In the genomic region with DNA sequence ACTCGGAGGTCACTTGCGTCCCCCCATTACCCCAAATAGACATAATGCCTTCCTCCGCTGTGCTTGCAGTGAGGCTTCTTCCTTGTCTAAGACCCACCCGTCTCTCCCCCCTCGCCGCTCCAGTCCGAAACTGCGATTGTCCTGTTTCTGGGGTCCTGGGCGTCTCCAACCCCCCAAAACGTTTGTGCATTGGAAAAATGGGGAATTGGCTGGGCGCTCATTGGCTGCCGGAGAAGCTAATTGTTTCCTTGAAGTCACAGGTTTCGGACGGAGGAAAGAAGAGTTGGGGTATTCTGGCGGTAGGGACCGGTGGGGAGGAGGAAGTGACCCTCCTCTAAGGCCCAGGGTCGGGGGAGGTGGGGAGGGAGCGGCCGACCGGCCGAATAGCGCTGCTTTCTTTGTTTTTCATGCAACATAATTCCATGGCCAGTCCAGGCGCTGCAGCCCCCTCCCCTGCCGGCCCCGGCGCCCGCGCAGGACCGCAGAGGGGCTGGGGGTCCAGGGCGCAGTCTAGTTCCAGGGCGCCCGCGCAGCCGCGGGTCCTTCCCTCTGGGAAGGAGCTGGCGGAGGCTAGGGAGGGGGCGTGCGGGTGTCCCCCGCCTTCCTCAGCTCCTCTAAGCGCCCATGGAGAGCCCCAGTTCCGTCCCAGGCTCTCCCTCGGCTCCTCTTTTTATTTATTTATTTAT, we compare ENCODE assay signal across 11 cellular contexts. TPM values are rescaled to one million over a fixed set of nuclear protein-coding genes. Genes with fewer than 3 reads are reported as not detected.
A peak's percentile ranks its signal among the peaks of the same experiment; 100 is the strongest.
DNase-seq lines count a peak whose midpoint lies in the region; ATAC-seq, FAIRE-seq and TF ChIP-seq lines count a peak whose summit lies in the region.
"Had no signal": no experiment of that assay in that cellular context is flagged by ENCODE, and none has a peak within 500 bp of the region (broad histone marks: within the 10 kb centered on the region; RNA-seq: fewer than 3 reads in every experiment).

No MANE protein-coding gene starts in this region.

- H2BK15ac ChIP-seq in H1 (ENCODE audit: low read length), result peak overlapping the region; percentile 36; the same call in 1 of the 2 replicates

- H3K23ac ChIP-seq in H1 (ENCODE audit: insufficient read length), result no peak overlapping the region

- CTCF ChIA-PET in H1 (lab: Charles Lee; ENCODE audit: partially characterized antibody), result interaction anchor here (0.7 to 2.3 kb wide), 2 partner anchors 11 to 1203 kb away, joined by 3 to 11 read pairs; no protein-coding TSS in a partner anchor

- H3K27me3 ChIP-seq in H1 (replicated peaks in 1 of 4; ENCODE audit: control insufficient read depth in 3 of 4, extremely low read depth in 1 of 4, insufficient read depth in 3 of 4, low read length in 3 of 4) (peaks cover 5 to 27% (median 14%) of the 10 kb centered on the region in 4 experiments; a peak in 6 of 7 replicates), tibial artery (peaks cover 0 to 17% of the 10 kb centered on the region in 2 donors)

- peak overlapping the region; percentile 60; the same call in 1 of the 2 replicates for H2AFZ ChIP-seq in H1 (ENCODE audit: low read length)

- WGBS in H1 (ENCODE audit: extremely low coverage in 1 of 2, insufficient coverage in 1 of 2, insufficient read length in 1 of 2, insufficient replicate concordance in 2 of 2, low coverage in 1 of 2, low lambda C conversion rate in 2 of 2, missing lambda C conversion rate in 1 of 2), 2 experiments, result 11% methylated on average over 42 of the region's 42 CpGs; no CpG with 5 or more reads in 1 of the 2 experiments

- no peak for DNase-seq in activated naive CD4-positive, alpha-beta T cell treated with anti-CD3 and anti-CD28 coated beads, Interleukin-2, amount 50 U/mL, for 72 hours (ENCODE audit: low spot score in 2 of 2)
- DNase-seq in H1 (ENCODE audit: low read depth in 1 of 2, low spot score in 2 of 2) (peak in 1 of 2 experiments; percentile 60), mesothelial cell of epicardium (ENCODE audit: low spot score in 2 of 2, unreplicated experiment in 2 of 2) (no peak), tibial artery (no peak), hypothalamus (lab: John Stamatoyannopoulos, UW) (no peak), left colon (no peak)
- DNase-seq: amniotic stem cell, occipital lobe, SIG-M5 had no signal

- H3K27ac ChIP-seq in H1 (ENCODE audit: low read depth, low read length), result no peak overlapping the region
- no peak overlapping the region for H3K27ac ChIP-seq in tibial artery

- H3K4me1 ChIP-seq in H1 (replicated peaks in 1 of 4; ENCODE audit: control insufficient read depth in 3 of 4, insufficient read depth in 4 of 4, low read length in 3 of 4) (peaks cover 0 to 6% (median 1%) of the 10 kb centered on the region in 4 experiments; a peak in 3 of 7 replicates), tibial artery (peaks cover 0 to 20% (median 15%) of the 10 kb centered on the region in 4 donors)

- H3K18ac ChIP-seq in H1 (ENCODE audit: extremely low read depth, low read length), result no peak overlapping the region; the same call in none of the 2 replicates

- H3K9me3 Mint-ChIP-seq in activated naive CD4-positive, alpha-beta T cell treated with anti-CD3 and anti-CD28 coated beads, Interleukin-2, amount 50 U/mL, for 24 hours, result no peaks in the 10 kb centered on the region
- H3K9me3 Mint-ChIP-seq in activated naive CD4-positive, alpha-beta T cell treated with anti-CD3 and anti-CD28 coated beads, Interleukin-2, amount 50 U/mL, for 72 hours, result no peaks in the 10 kb centered on the region
- no peaks in the 10 kb centered on the region for H3K9me3 Mint-ChIP-seq in mesothelial cell of epicardium

- H2BK12ac ChIP-seq in H1 (ENCODE audit: low read depth, low read length), result no peak overlapping the region

- H3K4me2 ChIP-seq in H1 (ENCODE audit: insufficient read depth in 1 of 2, low read depth in 2 of 2, low read length in 2 of 2), result peak overlapping the region; percentile 78 to 81

- H3K56ac ChIP-seq in H1 (replicated peaks; ENCODE audit: insufficient read length, low read depth, low read length), result no peak overlapping the region

- H3K36me3 ChIP-seq in H1 (ENCODE audit: control insufficient read depth in 2 of 4, insufficient read depth in 4 of 4, low read length in 3 of 4) (no peaks in the 10 kb centered on the region), tibial artery (no peaks in the 10 kb centered on the region)

- no peak overlapping the region for H3K27ac Mint-ChIP-seq in activated naive CD4-positive, alpha-beta T cell treated with anti-CD3 and anti-CD28 coated beads, Interleukin-2, amount 50 U/mL, for 24 hours
- no peak overlapping the region for H3K27ac Mint-ChIP-seq in activated naive CD4-positive, alpha-beta T cell treated with anti-CD3 and anti-CD28 coated beads, Interleukin-2, amount 50 U/mL, for 72 hours
- no peak overlapping the region for H3K27ac Mint-ChIP-seq in mesothelial cell of epicardium

- H4K91ac ChIP-seq in H1 (replicated peaks; ENCODE audit: insufficient read length, low read length), result peak overlapping the region; percentile 22

- no peak for ATAC-seq in activated naive CD4-positive, alpha-beta T cell treated with anti-CD3 and anti-CD28 coated beads, Interleukin-2, amount 50 U/mL, for 72 hours
- ATAC-seq in GM19452 (IDR thresholded peaks at IDR 0.05; ENCODE audit: unreplicated experiment) (no peak), left colon (no peak)

- TF ChIP-seq EP300 in H1 (IDR thresholded peaks at IDR 0.05; ENCODE audit: borderline replicate concordance in 1 of 2, low read depth in 2 of 2, low read length in 2 of 2), result no peak

- peaks cover 8% of the 10 kb centered on the region for H3K27me3 Mint-ChIP-seq in activated naive CD4-positive, alpha-beta T cell treated with anti-CD3 and anti-CD28 coated beads, Interleukin-2, amount 50 U/mL, for 24 hours
- peaks cover 38% of the 10 kb centered on the region for H3K27me3 Mint-ChIP-seq in mesothelial cell of epicardium (ENCODE audit: low read depth)

- H3K36me3 Mint-ChIP-seq in activated naive CD4-positive, alpha-beta T cell treated with anti-CD3 and anti-CD28 coated beads, Interleukin-2, amount 50 U/mL, for 24 hours, result no peaks in the 10 kb centered on the region
- H3K36me3 Mint-ChIP-seq in activated naive CD4-positive, alpha-beta T cell treated with anti-CD3 and anti-CD28 coated beads, Interleukin-2, amount 50 U/mL, for 72 hours, result no peaks in the 10 kb centered on the region
- H3K36me3 Mint-ChIP-seq in mesothelial cell of epicardium, result no peaks in the 10 kb centered on the region

- no peaks in the 10 kb centered on the region for H4K20me1 ChIP-seq in H1 (replicated peaks in 1 of 2; ENCODE audit: control insufficient read depth in 1 of 2, insufficient read depth in 2 of 2, low read length in 2 of 2)

- no peak overlapping the region for H2AK5ac ChIP-seq in H1 (ENCODE audit: low read depth, low read length)

- H3K9me3 ChIP-seq in H1 (ENCODE audit: insufficient read depth in 2 of 2, low read depth in 1 of 2, low read length in 1 of 2) (no peaks in the 10 kb centered on the region), tibial artery (no peaks in the 10 kb centered on the region)

- H2BK20ac ChIP-seq in H1 (ENCODE audit: low read length), result 0 out of 2 replicates have a peak overlapping the region, but pooled peaks have one; percentile 48

- H3K9ac ChIP-seq in H1 (replicated peaks in 1 of 4; ENCODE audit: extremely low read depth in 1 of 4, low read depth in 3 of 4, low read length in 3 of 4), result no peak overlapping the region

- POLR2A ChIA-PET in H1 (lab: Charles Lee; ENCODE audit: partially characterized antibody), result interaction anchor here (0.6 to 3.2 kb wide), 6 partner anchors 10 to 732 kb away, joined by 3 to 10 read pairs (median 3); a partner anchor contains a TSS

- peaks cover 5% of the 10 kb centered on the region for H3K4me1 Mint-ChIP-seq in activated naive CD4-positive, alpha-beta T cell treated with anti-CD3 and anti-CD28 coated beads, Interleukin-2, amount 50 U/mL, for 24 hours
- H3K4me1 Mint-ChIP-seq in mesothelial cell of epicardium, result peaks cover 17% of the 10 kb centered on the region

- no peak overlapping the region for H3K4ac ChIP-seq in H1 (replicated peaks; ENCODE audit: insufficient read length, low read depth, low read length)

- peaks cover 11% of the 10 kb centered on the region; the same call in 1 of the 2 replicates for H3K23me2 ChIP-seq in H1 (ENCODE audit: low read depth, low read length)

- peak overlapping the region; percentile 1 for H3K4me3 Mint-ChIP-seq in activated naive CD4-positive, alpha-beta T cell treated with anti-CD3 and anti-CD28 coated beads, Interleukin-2, amount 50 U/mL, for 24 hours
- peak overlapping the region; percentile 61 for H3K4me3 Mint-ChIP-seq in mesothelial cell of epicardium

- H4K8ac ChIP-seq in H1 (ENCODE audit: extremely low read depth, insufficient read depth, low read length), result no peak overlapping the region

- TF ChIP-seq POLR2A in H1 (IDR thresholded peaks at IDR 0.05; ENCODE audit: control extremely low read depth in 1 of 2, low read depth in 2 of 2, low read length in 2 of 2), result no peak

- FAIRE-seq in H1 (lab: Jason Lieb, UNC), result no peak

- no peak overlapping the region for H3K14ac ChIP-seq in H1 (ENCODE audit: insufficient read length)

- H3K4me3 ChIP-seq in H1 (ENCODE audit: extremely low read depth in 1 of 4, insufficient read depth in 2 of 4, low read depth in 3 of 4, low read length in 4 of 4) (peak overlapping the region; percentile 59 to 84 (median 70)), tibial artery (peak overlapping the region; percentile 40 to 60)

- H3K79me1 ChIP-seq in H1 (ENCODE audit: low read depth, low read length), result no peaks in the 10 kb centered on the region

- TF ChIP-seq RAD21 in H1 (IDR thresholded peaks at IDR 0.05 in 1 of 2, conservative IDR thresholded peaks at IDR 0.05 in 1 of 2; ENCODE audit: low read depth in 2 of 2, low read length in 2 of 2), result no peak

- no peak overlapping the region for H2BK5ac ChIP-seq in H1 (ENCODE audit: low read depth, low read length)

- no peaks in the 10 kb centered on the region for H3K79me2 ChIP-seq in H1 (ENCODE audit: control insufficient read depth in 1 of 2, insufficient read depth in 2 of 2, low read length in 2 of 2)

- no peak overlapping the region for H4K5ac ChIP-seq in H1 (ENCODE audit: insufficient read length, low read depth, low read length)

- TF ChIP-seq CTCF in H1 (IDR thresholded peaks at IDR 0.05; ENCODE audit: control extremely low read depth in 1 of 3, insufficient read depth in 1 of 3, low read depth in 1 of 3, low read length in 3 of 3) (no peak), mesothelial cell of epicardium (IDR thresholded peaks at IDR 0.05; ENCODE audit: unreplicated experiment) (no peak), tibial artery (IDR thresholded peaks at IDR 0.05) (no peak)

- intact Hi-C loops in tibial artery (cut with DNase I; ENCODE audit: low total_unique reads) (no loop called here), left colon (cut with DNase I, micrococcal nuclease) (no loop called here)

- no peak overlapping the region for H2BK120ac ChIP-seq in H1 (replicated peaks; ENCODE audit: low read depth, low read length)

RNA-seq across cellular contexts. Expression of a gene that starts 12.7 kb away (rescaled TPM):
- total RNA-seq in activated naive CD4-positive, alpha-beta T cell treated with anti-CD3 and anti-CD28 coated beads, Interleukin-2, amount 50 U/mL, for 72 hours, result 10 to 100 TPM; 23.0 to 41.3 TPM
- total RNA-seq in H1 (2021; fragmentation: NEBNext Ultra II Directional; extraction: Animal tissue kit (Norgen Biotek cat#: 25700)), result 9.6 and 12.2 TPM in 2 replicates
- 2.9 and 3.8 TPM in 2 replicates for polyA plus RNA-seq in H1 (2011; rRNA removed)
- 3.0 TPM for polyA plus RNA-seq in H1 (2011; cell fraction: cytosol; rRNA removed)
- polyA plus RNA-seq in H1 (2011; cell fraction: nucleus; rRNA removed), result 5.9 TPM
- polyA plus RNA-seq in H1 (2012, experiment 1 of 2), result 5.4 to 7.2 TPM (median 6.1 TPM) in 4 replicates
- polyA plus RNA-seq in H1 (2012, experiment 2 of 2), result 2.6 TPM
- polyA plus RNA-seq in H1 (2013, experiment 1 of 2), result 9.5 TPM
- polyA plus RNA-seq in H1 (2013, experiment 2 of 2), result 10.8 TPM
- 9.7 and 10.9 TPM in 2 replicates for polyA minus RNA-seq in H1 (2011; rRNA and poly(A)+ RNA removed)
- 5.1 TPM for polyA minus RNA-seq in H1 (2011; cell fraction: cytosol; rRNA and poly(A)+ RNA removed)
- polyA minus RNA-seq in H1 (2011; cell fraction: nucleus; rRNA and poly(A)+ RNA removed), result 6.4 TPM
- total RNA-seq in mesothelial cell of epicardium (2.6 to 3.0 TPM (median 2.8 TPM) in 3 replicates), left colon (100 to 1,000 TPM; 149 to 261 TPM)

RNA-seq across cellular contexts. Expression of a gene that starts 49.2 kb away (rescaled TPM):
- total RNA-seq in activated naive CD4-positive, alpha-beta T cell treated with anti-CD3 and anti-CD28 coated beads, Interleukin-2, amount 50 U/mL, for 72 hours, result 10 to 100 TPM; 49.4 to 87.1 TPM
- total RNA-seq in H1 (2021; fragmentation: NEBNext Ultra II Directional; extraction: Animal tissue kit (Norgen Biotek cat#: 25700)), result 103 and 107 TPM in 2 replicates
- 72.0 and 102 TPM in 2 replicates for polyA plus RNA-seq in H1 (2011; rRNA removed)
- 103 TPM for polyA plus RNA-seq in H1 (2011; cell fraction: cytosol; rRNA removed)
- polyA plus RNA-seq in H1 (2011; cell fraction: nucleus; rRNA removed), result 65.0 TPM
- 87.9 to 110 TPM (median 103 TPM) in 4 replicates for polyA plus RNA-seq in H1 (2012, experiment 1 of 2)
- 154 TPM for polyA plus RNA-seq in H1 (2012, experiment 2 of 2)
- polyA plus RNA-seq in H1 (2013, experiment 1 of 2), result 114 TPM
- polyA plus RNA-seq in H1 (2013, experiment 2 of 2), result 114 TPM
- 33.9 and 40.8 TPM in 2 replicates for polyA minus RNA-seq in H1 (2011; rRNA and poly(A)+ RNA removed)
- polyA minus RNA-seq in H1 (2011; cell fraction: cytosol; rRNA and poly(A)+ RNA removed), result 27.4 TPM
- 44.7 TPM for polyA minus RNA-seq in H1 (2011; cell fraction: nucleus; rRNA and poly(A)+ RNA removed)
- total RNA-seq in mesothelial cell of epicardium (49.4 to 52.8 TPM (median 52.5 TPM) in 3 replicates), left colon (10 to 100 TPM; 71.7 to 87.8 TPM)

RNA-seq across cellular contexts. Expression of a gene that starts 49.3 kb away (rescaled TPM):
- total RNA-seq in activated naive CD4-positive, alpha-beta T cell treated with anti-CD3 and anti-CD28 coated beads, Interleukin-2, amount 50 U/mL, for 72 hours, result 10 to 100 TPM; 21.2 to 60.2 TPM
- total RNA-seq in H1 (2021; fragmentation: NEBNext Ultra II Directional; extraction: Animal tissue kit (Norgen Biotek cat#: 25700)), result 17.6 and 19.1 TPM in 2 replicates
- 8.4 and 11.5 TPM in 2 replicates for polyA plus RNA-seq in H1 (2011; rRNA removed)
- 8.8 TPM for polyA plus RNA-seq in H1 (2011; cell fraction: cytosol; rRNA removed)
- polyA plus RNA-seq in H1 (2011; cell fraction: nucleus; rRNA removed), result 43.3 TPM
- 12.0 to 13.5 TPM (median 12.3 TPM) in 4 replicates for polyA plus RNA-seq in H1 (2012, experiment 1 of 2)
- polyA plus RNA-seq in H1 (2012, experiment 2 of 2), result 9.2 TPM
- 8.5 TPM for polyA plus RNA-seq in H1 (2013, experiment 1 of 2)
- 8.0 TPM for polyA plus RNA-seq in H1 (2013, experiment 2 of 2)
- 22.9 and 25.7 TPM in 2 replicates for polyA minus RNA-seq in H1 (2011; rRNA and poly(A)+ RNA removed)
- polyA minus RNA-seq in H1 (2011; cell fraction: cytosol; rRNA and poly(A)+ RNA removed), result 15.8 TPM
- polyA minus RNA-seq in H1 (2011; cell fraction: nucleus; rRNA and poly(A)+ RNA removed), result 38.1 TPM
- total RNA-seq in mesothelial cell of epicardium (28.3 to 29.0 TPM (median 28.5 TPM) in 3 replicates), left colon (10 to 100 TPM; 17.5 to 20.8 TPM)
